1 cellular context compared by ENCODE assay signal in the genomic region with DNA sequence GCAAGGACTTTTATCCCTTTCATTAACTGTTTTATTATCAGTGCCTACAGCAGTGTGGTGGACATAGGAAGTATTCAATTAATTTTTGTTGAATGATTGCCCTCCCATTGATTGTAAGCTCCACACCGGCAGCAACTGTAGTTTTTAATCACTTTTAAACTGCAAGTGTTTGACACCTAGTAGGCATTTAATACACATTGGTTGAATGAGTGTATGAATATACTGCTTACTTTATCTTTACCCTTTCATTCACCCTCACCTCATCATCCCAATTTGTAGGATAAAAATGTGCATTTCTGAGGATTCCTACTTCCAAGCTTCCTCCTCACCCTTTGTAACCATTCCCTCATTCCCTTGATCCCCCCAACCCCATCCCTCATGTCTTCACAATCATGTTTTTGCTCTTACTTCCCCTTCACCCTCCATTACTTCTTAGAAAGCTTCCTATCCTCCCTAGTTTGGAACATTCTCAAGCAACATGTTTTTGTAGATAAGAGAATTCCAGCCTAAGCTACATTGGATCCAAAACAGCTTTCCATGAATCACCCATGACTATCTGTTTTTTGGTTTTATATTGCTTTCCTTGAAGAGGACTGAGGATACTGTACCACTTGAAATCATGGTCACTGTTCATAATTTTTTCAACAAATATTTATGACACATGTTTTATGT.
TF ChIP-seq lines count a peak whose summit lies in the region.

No MANE protein-coding gene starts in this region.

TF ChIP-seq in K562, 482 proteins besides CTCF, POLR2A, EP300 and RAD21 (continued from another document and continues in another):
- TF ChIP-seq MYNN (IDR thresholded peaks at IDR 0.05) (no peak), MYNN (CRISPR knock-in tag; IDR thresholded peaks at IDR 0.05) (no peak), MTA2 (IDR thresholded peaks at IDR 0.05; ENCODE audit: low read depth) (peak; percentile 91), TARDBP (IDR thresholded peaks at IDR 0.05) (peak; percentile 79; the same call in 1 of the 2 replicates), NFIC (IDR thresholded peaks at IDR 0.05) (peak; percentile 92), ZNF766 (CRISPR knock-in tag; conservative IDR thresholded peaks at IDR 0.05) (peak; percentile 22; the same call in 1 of the 2 replicates), TRIM24 (IDR thresholded peaks at IDR 0.05) (peak; percentile 83), CC2D1A (IDR thresholded peaks at IDR 0.05) (peak; percentile 50; the same call in 1 of the 2 replicates), CXXC5 (CRISPR knock-in tag; IDR thresholded peaks at IDR 0.05) (no peak; the same call in 1 of the 2 replicates), ARID1B (IDR thresholded peaks at IDR 0.05) (peak; percentile 98), SMARCA4 (IDR thresholded peaks at IDR 0.05) (peak; percentile 98), FOSL1 (tag; conservative IDR thresholded peaks at IDR 0.05) (peak; percentile 95), ZC3H4 (CRISPR knock-in tag; IDR thresholded peaks at IDR 0.05; ENCODE audit: borderline replicate concordance) (no peak), TGIF2 (CRISPR knock-in tag; IDR thresholded peaks at IDR 0.05) (no peak), CBX3 (IDR thresholded peaks at IDR 0.05; ENCODE audit: borderline replicate concordance in 1 of 2, low read length in 2 of 2) (no peak), CHCHD3 (CRISPR knock-in tag; IDR thresholded peaks at IDR 0.05) (no peak), TAF9B (IDR thresholded peaks at IDR 0.05; ENCODE audit: partially characterized antibody) (peak; percentile 42), EHMT2 (IDR thresholded peaks at IDR 0.05) (peak; percentile 91), MAZ (CRISPR knock-in tag; conservative IDR thresholded peaks at IDR 0.05 in 1 of 2, IDR thresholded peaks at IDR 0.05 in 1 of 2) (peak in 1 of 2 experiments; percentile 69; a peak in 1 of 4 replicates), SOX6 (IDR thresholded peaks at IDR 0.05) (peak; percentile 82), FOXK2 (conservative IDR thresholded peaks at IDR 0.05 in 1 of 2, IDR thresholded peaks at IDR 0.05 in 1 of 2; ENCODE audit: low read depth in 2 of 2) (peak; percentile 54 to 77; a peak in 3 of 4 replicates), C11orf30 (IDR thresholded peaks at IDR 0.05; ENCODE audit: low read depth) (peak; percentile 26; the same call in 1 of the 2 replicates), PTBP1 (IDR thresholded peaks at IDR 0.05; ENCODE audit: low read depth, low read length) (no peak), TEAD4 (IDR thresholded peaks at IDR 0.05; ENCODE audit: low read length) (peak; percentile 91), TEAD4 (CRISPR knock-in tag; IDR thresholded peaks at IDR 0.05; ENCODE audit: borderline replicate concordance) (no peak), PHTF2 (CRISPR knock-in tag; IDR thresholded peaks at IDR 0.05) (no peak), CTBP1 (IDR thresholded peaks at IDR 0.05; ENCODE audit: borderline replicate concordance) (peak; percentile 74; the same call in 1 of the 2 replicates), RCOR1 (IDR thresholded peaks at IDR 0.05; ENCODE audit: borderline replicate concordance in 1 of 2, low read depth in 2 of 2, low read length in 2 of 2) (peak in 1 of 2 experiments; percentile 38; a peak in 1 of 4 replicates), HLTF (IDR thresholded peaks at IDR 0.05) (0 out of 2 replicates have a peak, but pooled peaks have one; percentile 15), ZSCAN32 (CRISPR knock-in tag; IDR thresholded peaks at IDR 0.05) (0 out of 2 replicates have a peak, but pooled peaks have one; percentile 43), HDGF (IDR thresholded peaks at IDR 0.05) (peak; percentile 84), TEAD1 (CRISPR knock-in tag; IDR thresholded peaks at IDR 0.05) (peak in 1 of 2 experiments; percentile 67; a peak in 1 of 4 replicates), NFE2 (IDR thresholded peaks at IDR 0.05; ENCODE audit: low read depth) (peak; percentile 18; the same call in 1 of the 2 replicates), U2AF2 (optimal IDR thresholded peaks at IDR 0.05; ENCODE audit: low read depth, low read length) (no peak), PHB (CRISPR knock-in tag; IDR thresholded peaks at IDR 0.05) (no peak), TAL1 (IDR thresholded peaks at IDR 0.05) (peak; percentile 86), CBFA2T3 (IDR thresholded peaks at IDR 0.05) (peak; percentile 89), SRSF7 (optimal IDR thresholded peaks at IDR 0.05; ENCODE audit: low read depth, low read length) (no peak), ZKSCAN1 (IDR thresholded peaks at IDR 0.05; ENCODE audit: low read depth, low read length) (peak; percentile 80), DMBX1 (CRISPR knock-in tag; IDR thresholded peaks at IDR 0.05; ENCODE audit: borderline replicate concordance) (peak; percentile 13; the same call in 1 of the 2 replicates), EP400 (IDR thresholded peaks at IDR 0.05) (peak; percentile 57), MBD2 (IDR thresholded peaks at IDR 0.05; ENCODE audit: borderline replicate concordance, low read depth) (0 out of 2 replicates have a peak, but pooled peaks have one; percentile 25)
- TF ChIP-seq, protein P1, sequence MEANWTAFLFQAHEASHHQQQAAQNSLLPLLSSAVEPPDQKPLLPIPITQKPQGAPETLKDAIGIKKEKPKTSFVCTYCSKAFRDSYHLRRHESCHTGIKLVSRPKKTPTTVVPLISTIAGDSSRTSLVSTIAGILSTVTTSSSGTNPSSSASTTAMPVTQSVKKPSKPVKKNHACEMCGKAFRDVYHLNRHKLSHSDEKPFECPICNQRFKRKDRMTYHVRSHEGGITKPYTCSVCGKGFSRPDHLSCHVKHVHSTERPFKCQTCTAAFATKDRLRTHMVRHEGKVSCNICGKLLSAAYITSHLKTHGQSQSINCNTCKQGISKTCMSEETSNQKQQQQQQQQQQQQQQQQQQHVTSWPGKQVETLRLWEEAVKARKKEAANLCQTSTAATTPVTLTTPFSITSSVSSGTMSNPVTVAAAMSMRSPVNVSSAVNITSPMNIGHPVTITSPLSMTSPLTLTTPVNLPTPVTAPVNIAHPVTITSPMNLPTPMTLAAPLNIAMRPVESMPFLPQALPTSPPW (CRISPR knock-in tag; IDR thresholded peaks at IDR 0.05): peak; percentile 57
- TF ChIP-seq, protein P2, sequence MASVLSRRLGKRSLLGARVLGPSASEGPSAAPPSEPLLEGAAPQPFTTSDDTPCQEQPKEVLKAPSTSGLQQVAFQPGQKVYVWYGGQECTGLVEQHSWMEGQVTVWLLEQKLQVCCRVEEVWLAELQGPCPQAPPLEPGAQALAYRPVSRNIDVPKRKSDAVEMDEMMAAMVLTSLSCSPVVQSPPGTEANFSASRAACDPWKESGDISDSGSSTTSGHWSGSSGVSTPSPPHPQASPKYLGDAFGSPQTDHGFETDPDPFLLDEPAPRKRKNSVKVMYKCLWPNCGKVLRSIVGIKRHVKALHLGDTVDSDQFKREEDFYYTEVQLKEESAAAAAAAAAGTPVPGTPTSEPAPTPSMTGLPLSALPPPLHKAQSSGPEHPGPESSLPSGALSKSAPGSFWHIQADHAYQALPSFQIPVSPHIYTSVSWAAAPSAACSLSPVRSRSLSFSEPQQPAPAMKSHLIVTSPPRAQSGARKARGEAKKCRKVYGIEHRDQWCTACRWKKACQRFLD (CRISPR knock-in tag; IDR thresholded peaks at IDR 0.05): 0 out of 2 replicates have a peak, but pooled peaks have one; percentile 55
- TF ChIP-seq, protein P3, sequence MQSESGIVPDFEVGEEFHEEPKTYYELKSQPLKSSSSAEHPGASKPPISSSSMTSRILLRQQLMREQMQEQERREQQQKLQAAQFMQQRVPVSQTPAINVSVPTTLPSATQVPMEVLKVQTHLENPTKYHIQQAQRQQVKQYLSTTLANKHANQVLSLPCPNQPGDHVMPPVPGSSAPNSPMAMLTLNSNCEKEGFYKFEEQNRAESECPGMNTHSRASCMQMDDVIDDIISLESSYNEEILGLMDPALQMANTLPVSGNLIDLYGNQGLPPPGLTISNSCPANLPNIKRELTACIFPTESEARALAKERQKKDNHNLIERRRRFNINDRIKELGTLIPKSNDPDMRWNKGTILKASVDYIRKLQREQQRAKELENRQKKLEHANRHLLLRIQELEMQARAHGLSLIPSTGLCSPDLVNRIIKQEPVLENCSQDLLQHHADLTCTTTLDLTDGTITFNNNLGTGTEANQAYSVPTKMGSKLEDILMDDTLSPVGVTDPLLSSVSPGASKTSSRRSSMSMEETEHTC (IDR thresholded peaks at IDR 0.05): no peak
- TF ChIP-seq, protein P4, sequence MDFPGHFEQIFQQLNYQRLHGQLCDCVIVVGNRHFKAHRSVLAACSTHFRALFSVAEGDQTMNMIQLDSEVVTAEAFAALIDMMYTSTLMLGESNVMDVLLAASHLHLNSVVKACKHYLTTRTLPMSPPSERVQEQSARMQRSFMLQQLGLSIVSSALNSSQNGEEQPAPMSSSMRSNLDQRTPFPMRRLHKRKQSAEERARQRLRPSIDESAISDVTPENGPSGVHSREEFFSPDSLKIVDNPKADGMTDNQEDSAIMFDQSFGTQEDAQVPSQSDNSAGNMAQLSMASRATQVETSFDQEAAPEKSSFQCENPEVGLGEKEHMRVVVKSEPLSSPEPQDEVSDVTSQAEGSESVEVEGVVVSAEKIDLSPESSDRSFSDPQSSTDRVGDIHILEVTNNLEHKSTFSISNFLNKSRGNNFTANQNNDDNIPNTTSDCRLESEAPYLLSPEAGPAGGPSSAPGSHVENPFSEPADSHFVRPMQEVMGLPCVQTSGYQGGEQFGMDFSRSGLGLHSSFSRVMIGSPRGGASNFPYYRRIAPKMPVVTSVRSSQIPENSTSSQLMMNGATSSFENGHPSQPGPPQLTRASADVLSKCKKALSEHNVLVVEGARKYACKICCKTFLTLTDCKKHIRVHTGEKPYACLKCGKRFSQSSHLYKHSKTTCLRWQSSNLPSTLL (IDR thresholded peaks at IDR 0.05): 0 out of 2 replicates have a peak, but pooled peaks have one; percentile 23
- TF ChIP-seq, protein P5, sequence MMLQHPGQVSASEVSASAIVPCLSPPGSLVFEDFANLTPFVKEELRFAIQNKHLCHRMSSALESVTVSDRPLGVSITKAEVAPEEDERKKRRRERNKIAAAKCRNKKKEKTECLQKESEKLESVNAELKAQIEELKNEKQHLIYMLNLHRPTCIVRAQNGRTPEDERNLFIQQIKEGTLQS (IDR thresholded peaks at IDR 0.05): peak; percentile 37; the same call in 1 of the 2 replicates
- TF ChIP-seq, protein P5 (CRISPR knock-in tag; conservative IDR thresholded peaks at IDR 0.05): no peak
- TF ChIP-seq, protein P6, sequence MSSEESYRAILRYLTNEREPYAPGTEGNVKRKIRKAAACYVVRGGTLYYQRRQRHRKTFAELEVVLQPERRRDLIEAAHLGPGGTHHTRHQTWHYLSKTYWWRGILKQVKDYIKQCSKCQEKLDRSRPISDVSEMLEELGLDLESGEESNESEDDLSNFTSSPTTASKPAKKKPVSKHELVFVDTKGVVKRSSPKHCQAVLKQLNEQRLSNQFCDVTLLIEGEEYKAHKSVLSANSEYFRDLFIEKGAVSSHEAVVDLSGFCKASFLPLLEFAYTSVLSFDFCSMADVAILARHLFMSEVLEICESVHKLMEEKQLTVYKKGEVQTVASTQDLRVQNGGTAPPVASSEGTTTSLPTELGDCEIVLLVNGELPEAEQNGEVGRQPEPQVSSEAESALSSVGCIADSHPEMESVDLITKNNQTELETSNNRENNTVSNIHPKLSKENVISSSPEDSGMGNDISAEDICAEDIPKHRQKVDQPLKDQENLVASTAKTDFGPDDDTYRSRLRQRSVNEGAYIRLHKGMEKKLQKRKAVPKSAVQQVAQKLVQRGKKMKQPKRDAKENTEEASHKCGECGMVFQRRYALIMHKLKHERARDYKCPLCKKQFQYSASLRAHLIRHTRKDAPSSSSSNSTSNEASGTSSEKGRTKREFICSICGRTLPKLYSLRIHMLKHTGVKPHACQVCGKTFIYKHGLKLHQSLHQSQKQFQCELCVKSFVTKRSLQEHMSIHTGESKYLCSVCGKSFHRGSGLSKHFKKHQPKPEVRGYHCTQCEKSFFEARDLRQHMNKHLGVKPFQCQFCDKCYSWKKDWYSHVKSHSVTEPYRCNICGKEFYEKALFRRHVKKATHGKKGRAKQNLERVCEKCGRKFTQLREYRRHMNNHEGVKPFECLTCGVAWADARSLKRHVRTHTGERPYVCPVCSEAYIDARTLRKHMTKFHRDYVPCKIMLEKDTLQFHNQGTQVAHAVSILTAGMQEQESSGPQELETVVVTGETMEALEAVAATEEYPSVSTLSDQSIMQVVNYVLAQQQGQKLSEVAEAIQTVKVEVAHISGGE (CRISPR knock-in tag; IDR thresholded peaks at IDR 0.05): peak in 1 of 3 experiments; percentile 38; a peak in 1 of 6 replicates
- TF ChIP-seq, protein P7, sequence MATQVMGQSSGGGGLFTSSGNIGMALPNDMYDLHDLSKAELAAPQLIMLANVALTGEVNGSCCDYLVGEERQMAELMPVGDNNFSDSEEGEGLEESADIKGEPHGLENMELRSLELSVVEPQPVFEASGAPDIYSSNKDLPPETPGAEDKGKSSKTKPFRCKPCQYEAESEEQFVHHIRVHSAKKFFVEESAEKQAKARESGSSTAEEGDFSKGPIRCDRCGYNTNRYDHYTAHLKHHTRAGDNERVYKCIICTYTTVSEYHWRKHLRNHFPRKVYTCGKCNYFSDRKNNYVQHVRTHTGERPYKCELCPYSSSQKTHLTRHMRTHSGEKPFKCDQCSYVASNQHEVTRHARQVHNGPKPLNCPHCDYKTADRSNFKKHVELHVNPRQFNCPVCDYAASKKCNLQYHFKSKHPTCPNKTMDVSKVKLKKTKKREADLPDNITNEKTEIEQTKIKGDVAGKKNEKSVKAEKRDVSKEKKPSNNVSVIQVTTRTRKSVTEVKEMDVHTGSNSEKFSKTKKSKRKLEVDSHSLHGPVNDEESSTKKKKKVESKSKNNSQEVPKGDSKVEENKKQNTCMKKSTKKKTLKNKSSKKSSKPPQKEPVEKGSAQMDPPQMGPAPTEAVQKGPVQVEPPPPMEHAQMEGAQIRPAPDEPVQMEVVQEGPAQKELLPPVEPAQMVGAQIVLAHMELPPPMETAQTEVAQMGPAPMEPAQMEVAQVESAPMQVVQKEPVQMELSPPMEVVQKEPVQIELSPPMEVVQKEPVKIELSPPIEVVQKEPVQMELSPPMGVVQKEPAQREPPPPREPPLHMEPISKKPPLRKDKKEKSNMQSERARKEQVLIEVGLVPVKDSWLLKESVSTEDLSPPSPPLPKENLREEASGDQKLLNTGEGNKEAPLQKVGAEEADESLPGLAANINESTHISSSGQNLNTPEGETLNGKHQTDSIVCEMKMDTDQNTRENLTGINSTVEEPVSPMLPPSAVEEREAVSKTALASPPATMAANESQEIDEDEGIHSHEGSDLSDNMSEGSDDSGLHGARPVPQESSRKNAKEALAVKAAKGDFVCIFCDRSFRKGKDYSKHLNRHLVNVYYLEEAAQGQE (CRISPR knock-in tag; IDR thresholded peaks at IDR 0.05; ENCODE audit: low read depth): no peak
